In genomic region chr19:44876930-44877530, GRCh38 we compare ENCODE assay signal across 14 cellular contexts. TPM values are rescaled to one million over a fixed set of nuclear protein-coding genes. Genes with fewer than 3 reads are reported as not detected.
DNase-seq lines count a peak whose midpoint lies in the region; ATAC-seq and TF ChIP-seq lines count a peak whose summit lies in the region.
"Had no signal": no experiment of that assay in that cellular context is flagged by ENCODE, and none has a peak within 500 bp of the region (broad histone marks: within the 10 kb centered on the region; RNA-seq: fewer than 3 reads in every experiment).

No MANE protein-coding gene starts in this region.

- H3K36me3 Mint-ChIP-seq in activated naive CD8-positive, alpha-beta T cell treated with anti-CD3 and anti-CD28 coated beads, Interleukin-2, amount 10 ng/mL, durations not matched to agents 7 days and 5 days: no peaks in the 10 kb centered on the region
- no peaks in the 10 kb centered on the region for H3K36me3 Mint-ChIP-seq in activated naive CD8-positive, alpha-beta T cell treated with anti-CD3 and anti-CD28 coated beads for 36 hours
- H3K36me3 Mint-ChIP-seq in chondrocyte (ENCODE audit: low read depth): peaks cover 43% of the 10 kb centered on the region

- H3K27ac ChIP-seq in testis: peak overlapping the region in 1 of 2 donors; percentile 13
- H3K27ac ChIP-seq in brain microvascular endothelial cell: no peak overlapping the region
- H3K27ac ChIP-seq: uterus had no signal

- H3K4me1 Mint-ChIP-seq in activated naive CD8-positive, alpha-beta T cell treated with anti-CD3 and anti-CD28 coated beads, Interleukin-2, amount 10 ng/mL, durations not matched to agents 7 days and 5 days: peaks cover 8% of the 10 kb centered on the region
- peaks cover 11% of the 10 kb centered on the region for H3K4me1 Mint-ChIP-seq in activated naive CD8-positive, alpha-beta T cell treated with anti-CD3 and anti-CD28 coated beads for 36 hours
- H3K4me1 Mint-ChIP-seq in chondrocyte (ENCODE audit: low read depth): peaks cover 33% of the 10 kb centered on the region

- no peaks in the 10 kb centered on the region for H3K9me3 Mint-ChIP-seq in activated naive CD8-positive, alpha-beta T cell treated with anti-CD3 and anti-CD28 coated beads, Interleukin-2, amount 10 ng/mL, durations not matched to agents 7 days and 5 days
- no peaks in the 10 kb centered on the region for H3K9me3 Mint-ChIP-seq in activated naive CD8-positive, alpha-beta T cell treated with anti-CD3 and anti-CD28 coated beads for 36 hours
- no peaks in the 10 kb centered on the region for H3K9me3 Mint-ChIP-seq in chondrocyte (ENCODE audit: low read depth)

- no peak for TF ChIP-seq CTCF in chondrocyte (IDR thresholded peaks at IDR 0.05)
- TF ChIP-seq CTCF in testis (IDR thresholded peaks at IDR 0.05): no peak
- no peak for TF ChIP-seq CTCF in brain microvascular endothelial cell (IDR thresholded peaks at IDR 0.05; ENCODE audit: low read depth, low read length, missing control alignments)

- H3K9me3 ChIP-seq in testis: no peaks in the 10 kb centered on the region
- H3K9me3 ChIP-seq: spleen, uterus had no signal

- ATAC-seq in activated naive CD8-positive, alpha-beta T cell treated with anti-CD3 and anti-CD28 coated beads, Interleukin-2, amount 10 ng/mL, durations not matched to agents 7 days and 5 days (ENCODE audit: low read depth): peak; percentile 73
- ATAC-seq in GM19395 (IDR thresholded peaks at IDR 0.05; ENCODE audit: unreplicated experiment): no peak

- H3K27me3 ChIP-seq in testis: no peaks in the 10 kb centered on the region
- H3K27me3 ChIP-seq in brain microvascular endothelial cell (replicated peaks): no peaks in the 10 kb centered on the region
- H3K27me3 ChIP-seq: spleen, uterus had no signal

- POLR2A ChIA-PET in activated naive CD8-positive, alpha-beta T cell treated with anti-CD3 and anti-CD28 coated beads, Interleukin-2, amount 10 ng/mL, durations not matched to agents 7 days and 5 days (lab: Charles Lee): no interaction called here

- peak overlapping the region; percentile 25 for H3K4me3 Mint-ChIP-seq in activated naive CD8-positive, alpha-beta T cell treated with anti-CD3 and anti-CD28 coated beads, Interleukin-2, amount 10 ng/mL, durations not matched to agents 7 days and 5 days
- no peak overlapping the region for H3K4me3 Mint-ChIP-seq in activated naive CD8-positive, alpha-beta T cell treated with anti-CD3 and anti-CD28 coated beads for 36 hours
- H3K4me3 Mint-ChIP-seq in chondrocyte (ENCODE audit: unreplicated experiment): no peak overlapping the region

- intact Hi-C loops in testis (cut with DNase I; ENCODE audit: low total_unique reads): no loop called here

- no peak for DNase-seq in activated naive CD8-positive, alpha-beta T cell treated with anti-CD3 and anti-CD28 coated beads, Interleukin-2, amount 10 ng/mL, durations not matched to agents 7 days and 5 days
- DNase-seq in activated naive CD8-positive, alpha-beta T cell treated with anti-CD3 and anti-CD28 coated beads for 36 hours: no peak
- DNase-seq in NCI-H82 (lab: John Stamatoyannopoulos, UW) (peak; percentile 97), chondrocyte (ENCODE audit: low spot score) (no peak), testis (peak; percentile 42), brain microvascular endothelial cell (no peak), activated T-cell treated with anti-CD3 and anti-CD28 coated beads for 4 hours (no peak)
- DNase-seq: GOT3, NCI-H1694, occipital lobe, spleen, T1000, uterus had no signal

- H3K27me3 Mint-ChIP-seq in activated naive CD8-positive, alpha-beta T cell treated with anti-CD3 and anti-CD28 coated beads, Interleukin-2, amount 10 ng/mL, durations not matched to agents 7 days and 5 days: no peaks in the 10 kb centered on the region
- no peaks in the 10 kb centered on the region for H3K27me3 Mint-ChIP-seq in activated naive CD8-positive, alpha-beta T cell treated with anti-CD3 and anti-CD28 coated beads for 36 hours
- no peaks in the 10 kb centered on the region for H3K27me3 Mint-ChIP-seq in chondrocyte (ENCODE audit: low read depth)

- in situ Hi-C loops in brain microvascular endothelial cell (cut with HindIII; ENCODE audit: low pct_ligation_motif_present, low sequenced_read_pairs): no loop called here

- H3K27ac Mint-ChIP-seq in activated naive CD8-positive, alpha-beta T cell treated with anti-CD3 and anti-CD28 coated beads, Interleukin-2, amount 10 ng/mL, durations not matched to agents 7 days and 5 days: peak overlapping the region; percentile 72
- no peak overlapping the region for H3K27ac Mint-ChIP-seq in activated naive CD8-positive, alpha-beta T cell treated with anti-CD3 and anti-CD28 coated beads for 36 hours
- H3K27ac Mint-ChIP-seq in chondrocyte (ENCODE audit: unreplicated experiment): peak overlapping the region; percentile 6

- TF ChIP-seq POLR2A in testis (IDR thresholded peaks at IDR 0.05): no peak

- H3K4me3 ChIP-seq in testis (no peak overlapping the region), brain microvascular endothelial cell (ENCODE audit: low read depth, low read length) (no peak overlapping the region)
- H3K4me3 ChIP-seq: spleen, uterus had no signal

- 64 to 75% methylated on average over 5 of the region's 5 CpGs for WGBS in testis, 2 donors

- H3K36me3 ChIP-seq in testis (ENCODE audit: low read depth, missing control alignments) (no peaks in the 10 kb centered on the region), brain microvascular endothelial cell (replicated peaks) (peaks cover 73% of the 10 kb centered on the region)
- H3K36me3 ChIP-seq: uterus had no signal

- no peaks in the 10 kb centered on the region for H3K4me1 ChIP-seq in testis
- H3K4me1 ChIP-seq: uterus had no signal

RNA-seq across cellular contexts. Expression of gene TOMM40, which starts 14.0 kb away (rescaled TPM):
- total RNA-seq in activated naive CD8-positive, alpha-beta T cell treated with anti-CD3 and anti-CD28 coated beads, Interleukin-2, amount 10 ng/mL, durations not matched to agents 7 days and 5 days: 10 to 100 TPM; 50.3 to 53.5 TPM
- total RNA-seq in activated naive CD8-positive, alpha-beta T cell treated with anti-CD3 and anti-CD28 coated beads for 36 hours: 100 to 1,000 TPM; 235 to 236 TPM
- total RNA-seq in chondrocyte (39.0 to 46.1 TPM (median 40.9 TPM) in 3 replicates), testis (10 to 100 TPM; 54.7 to 67.3 TPM)
- polyA plus RNA-seq in testis (ENCODE audit: insufficient read depth, low read depth, low replicate concordance): 43.1 TPM

RNA-seq across cellular contexts. Expression of gene APOE, which starts 28.6 kb away (rescaled TPM):
- 10 to 100 TPM; 10.5 to 12.9 TPM for total RNA-seq in activated naive CD8-positive, alpha-beta T cell treated with anti-CD3 and anti-CD28 coated beads, Interleukin-2, amount 10 ng/mL, durations not matched to agents 7 days and 5 days
- total RNA-seq in activated naive CD8-positive, alpha-beta T cell treated with anti-CD3 and anti-CD28 coated beads for 36 hours: under 1 TPM; 0.46 to 0.62 TPM
- total RNA-seq in chondrocyte (47.1 to 178 TPM (median 170 TPM) in 3 replicates), testis (100 to 1,000 TPM; 215 to 494 TPM)
- 185 TPM for polyA plus RNA-seq in testis (ENCODE audit: insufficient read depth, low read depth, low replicate concordance)

RNA-seq across cellular contexts. Expression of gene NECTIN2, which starts 30.9 kb away (rescaled TPM):
- 1 to 10 TPM; 1.9 to 2.4 TPM for total RNA-seq in activated naive CD8-positive, alpha-beta T cell treated with anti-CD3 and anti-CD28 coated beads, Interleukin-2, amount 10 ng/mL, durations not matched to agents 7 days and 5 days
- under 1 TPM; 0.43 to 0.60 TPM for total RNA-seq in activated naive CD8-positive, alpha-beta T cell treated with anti-CD3 and anti-CD28 coated beads for 36 hours
- total RNA-seq in chondrocyte (88.9 to 120 TPM (median 116 TPM) in 3 replicates), testis (100 to 1,000 TPM; 268 to 278 TPM)
- 158 TPM for polyA plus RNA-seq in testis (ENCODE audit: insufficient read depth, low read depth, low replicate concordance)

RNA-seq across cellular contexts. Expression of gene APOC1, which starts 37.4 kb away (rescaled TPM):
- 10 to 100 TPM; 11.6 to 12.7 TPM for total RNA-seq in activated naive CD8-positive, alpha-beta T cell treated with anti-CD3 and anti-CD28 coated beads, Interleukin-2, amount 10 ng/mL, durations not matched to agents 7 days and 5 days
- total RNA-seq in activated naive CD8-positive, alpha-beta T cell treated with anti-CD3 and anti-CD28 coated beads for 36 hours: 1 to 10 TPM; 1.5 to 3.0 TPM
- total RNA-seq in chondrocyte (2.2 to 6.9 TPM in 2 of 3 replicates, not detected in the other), testis (10 to 100 TPM in 1 of 2 donors, 1 to 10 TPM in 1; 9.4 to 43.9 TPM)
- 42.9 TPM for polyA plus RNA-seq in testis (ENCODE audit: insufficient read depth, low read depth, low replicate concordance)

Comparison
In these comparisons a context has a peak if more than half of its experiments do, and no peak if none do; other contexts are left out.
1. DNase-seq: peak in NCI-H82 (single experiment) and testis (single experiment); none in activated naive CD8-positive, alpha-beta T cell treated with anti-CD3 and anti-CD28 coated beads, Interleukin-2, amount 10 ng/mL, durations not matched to agents 7 days and 5 days (single experiment), activated naive CD8-positive, alpha-beta T cell treated with anti-CD3 and anti-CD28 coated beads for 36 hours (single experiment), chondrocyte (single experiment), brain microvascular endothelial cell (single experiment) and activated T-cell treated with anti-CD3 and anti-CD28 coated beads for 4 hours (single experiment).
2. RNA of gene NECTIN2, which starts 30.9 kb away (total RNA-seq): 268 to 278 TPM in testis and 88.9 to 120 TPM in chondrocyte; 1.9 to 2.4 TPM in activated naive CD8-positive, alpha-beta T cell treated with anti-CD3 and anti-CD28 coated beads, Interleukin-2, amount 10 ng/mL, durations not matched to agents 7 days and 5 days and 0.43 to 0.60 TPM in activated naive CD8-positive, alpha-beta T cell treated with anti-CD3 and anti-CD28 coated beads for 36 hours; every median in the first group is over 10 times any median in the second.